In genomic region chr4:164204434-164204833, GRCh38 we compare ENCODE assay signal across 1 cellular context.
TF ChIP-seq lines count a peak whose summit lies in the region.

No MANE protein-coding gene starts in this region.

TF ChIP-seq in IMR-90, 13 proteins besides CTCF, POLR2A, EP300 and RAD21 (continued from another document):
- TF ChIP-seq USF2 (IDR thresholded peaks at IDR 0.05; ENCODE audit: low read depth, low read length) = no peak
